Comparison of ENCODE assay signal across 11 cellular contexts in genomic region chr9:109381011-109381729, GRCh38.
A peak's percentile ranks its signal among the peaks of the same experiment; 100 is the strongest.
DNase-seq lines count a peak whose midpoint lies in the region; ATAC-seq lines count a peak whose summit lies in the region.
"Had no signal": no experiment of that assay in that cellular context is flagged by ENCODE, and none has a peak within 500 bp of the region (broad histone marks: within the 10 kb centered on the region; RNA-seq: fewer than 3 reads in every experiment).

No MANE protein-coding gene starts in this region.

- no peak overlapping the region for H3K14ac ChIP-seq in mesenchymal stem cell (ENCODE audit: low read length in 2 of 2)

- no peak overlapping the region for H3K4me3 ChIP-seq in mesenchymal stem cell (ENCODE audit: insufficient read depth in 1 of 2, low read depth in 1 of 2, low read length in 2 of 2)

- H2BK12ac ChIP-seq in mesenchymal stem cell (ENCODE audit: low read length in 2 of 2), result no peak overlapping the region

- no peak overlapping the region for H4K8ac ChIP-seq in mesenchymal stem cell (ENCODE audit: low read length)

- H3K27me3 Mint-ChIP-seq in activated naive CD8-positive, alpha-beta T cell treated with anti-CD3 and anti-CD28 coated beads, Interleukin-2, amount 50 U/mL, for 24 hours, result peaks cover 6% of the 10 kb centered on the region
- peaks cover 5% of the 10 kb centered on the region for H3K27me3 Mint-ChIP-seq in activated naive CD8-positive, alpha-beta T cell treated with anti-CD3 and anti-CD28 coated beads for 36 hours

- no peak overlapping the region for H3K4me2 ChIP-seq in mesenchymal stem cell (ENCODE audit: low read length, poor library complexity, severe bottlenecking)

- H3K79me1 ChIP-seq in mesenchymal stem cell (replicated peaks; ENCODE audit: low read length, poor library complexity, severe bottlenecking), result no peaks in the 10 kb centered on the region

- no peak overlapping the region for H4K91ac ChIP-seq in mesenchymal stem cell (ENCODE audit: low read length)

- no peak overlapping the region for H3K23ac ChIP-seq in mesenchymal stem cell (ENCODE audit: low read length in 2 of 2)

- no peak overlapping the region for H3K4ac ChIP-seq in mesenchymal stem cell (ENCODE audit: low read depth in 1 of 2, low read length in 2 of 2)

- peaks cover 0 to 38% of the 10 kb centered on the region in 2 experiments for H3K27me3 ChIP-seq in mesenchymal stem cell (ENCODE audit: control insufficient read depth in 1 of 2, insufficient read depth in 1 of 2, low read length in 2 of 2)

- no peak overlapping the region for H3K27ac Mint-ChIP-seq in activated naive CD8-positive, alpha-beta T cell treated with anti-CD3 and anti-CD28 coated beads, Interleukin-2, amount 50 U/mL, for 24 hours
- no peak overlapping the region for H3K27ac Mint-ChIP-seq in activated naive CD8-positive, alpha-beta T cell treated with anti-CD3 and anti-CD28 coated beads for 36 hours
- H3K27ac Mint-ChIP-seq: activated naive CD8-positive, alpha-beta T cell; naive thymus-derived CD4-positive, alpha-beta T cell had no signal

- H3K9me3 Mint-ChIP-seq in activated naive CD8-positive, alpha-beta T cell treated with anti-CD3 and anti-CD28 coated beads, Interleukin-2, amount 50 U/mL, for 24 hours, result no peaks in the 10 kb centered on the region
- H3K9me3 Mint-ChIP-seq in activated naive CD8-positive, alpha-beta T cell treated with anti-CD3 and anti-CD28 coated beads for 36 hours, result no peaks in the 10 kb centered on the region

- H2AK5ac ChIP-seq in mesenchymal stem cell (ENCODE audit: low read length, severe bottlenecking), result no peak overlapping the region

- H2BK15ac ChIP-seq in mesenchymal stem cell (ENCODE audit: low read depth, poor library complexity, severe bottlenecking), result no peak overlapping the region

- no peak overlapping the region for H2BK5ac ChIP-seq in mesenchymal stem cell (ENCODE audit: low read depth, low read length, poor library complexity, severe bottlenecking)

- no peak overlapping the region for H2AFZ ChIP-seq in mesenchymal stem cell (ENCODE audit: low read depth, low read length)

- no peak for DNase-seq in activated naive CD8-positive, alpha-beta T cell treated with anti-CD3 and anti-CD28 coated beads, Interleukin-2, amount 50 U/mL, for 24 hours
- no peak for DNase-seq in activated naive CD8-positive, alpha-beta T cell treated with anti-CD3 and anti-CD28 coated beads for 36 hours
- DNase-seq in RPMI7951 (ENCODE audit: low read depth) (peak; percentile 83), mesenchymal stem cell (no peak), putamen (ENCODE audit: low spot score) (no peak), retina (no peak), medulla oblongata (ENCODE audit: extremely low spot score) (no peak)
- DNase-seq: naive thymus-derived CD4-positive, alpha-beta T cell; NCI-H1417 had no signal

- no peak overlapping the region for H3K4me3 Mint-ChIP-seq in activated naive CD8-positive, alpha-beta T cell treated with anti-CD3 and anti-CD28 coated beads, Interleukin-2, amount 50 U/mL, for 24 hours
- no peak overlapping the region for H3K4me3 Mint-ChIP-seq in activated naive CD8-positive, alpha-beta T cell treated with anti-CD3 and anti-CD28 coated beads for 36 hours
- H3K4me3 Mint-ChIP-seq: activated naive CD8-positive, alpha-beta T cell; naive thymus-derived CD4-positive, alpha-beta T cell had no signal

- H3K4me1 ChIP-seq in mesenchymal stem cell (ENCODE audit: control insufficient read depth, insufficient read depth, low read depth, low read length), result peaks cover 9% of the 10 kb centered on the region

- no peak overlapping the region for H3K27ac ChIP-seq in mesenchymal stem cell (ENCODE audit: low read length, poor library complexity, severe bottlenecking)

- peaks cover 0 to 61% of the 10 kb centered on the region in 2 experiments for H3K36me3 ChIP-seq in mesenchymal stem cell (ENCODE audit: control insufficient read depth in 1 of 2, insufficient read depth in 2 of 2, low read depth in 1 of 2, low read length in 2 of 2)

- H3K36me3 Mint-ChIP-seq in activated naive CD8-positive, alpha-beta T cell treated with anti-CD3 and anti-CD28 coated beads, Interleukin-2, amount 50 U/mL, for 24 hours (ENCODE audit: low read depth), result no peaks in the 10 kb centered on the region
- no peaks in the 10 kb centered on the region for H3K36me3 Mint-ChIP-seq in activated naive CD8-positive, alpha-beta T cell treated with anti-CD3 and anti-CD28 coated beads for 36 hours
- H3K36me3 Mint-ChIP-seq: activated naive CD8-positive, alpha-beta T cell; naive thymus-derived CD4-positive, alpha-beta T cell had no signal

- no peaks in the 10 kb centered on the region for H3K9me3 ChIP-seq in mesenchymal stem cell (ENCODE audit: control insufficient read depth, low read length)

- H3K9ac ChIP-seq in mesenchymal stem cell (ENCODE audit: low read length), result no peak overlapping the region

- 91% methylated on average over 13 of the region's 13 CpGs for WGBS in mesenchymal stem cell

- peaks cover 2% of the 10 kb centered on the region for H3K4me1 Mint-ChIP-seq in activated naive CD8-positive, alpha-beta T cell treated with anti-CD3 and anti-CD28 coated beads, Interleukin-2, amount 50 U/mL, for 24 hours
- H3K4me1 Mint-ChIP-seq in activated naive CD8-positive, alpha-beta T cell treated with anti-CD3 and anti-CD28 coated beads for 36 hours, result no peaks in the 10 kb centered on the region
- H3K4me1 Mint-ChIP-seq: naive thymus-derived CD4-positive, alpha-beta T cell had no signal

- no peak overlapping the region for H2BK120ac ChIP-seq in mesenchymal stem cell (ENCODE audit: low read depth, low read length)

- peak; percentile 72 for ATAC-seq in activated naive CD8-positive, alpha-beta T cell treated with anti-CD3 and anti-CD28 coated beads, Interleukin-2, amount 50 U/mL, for 24 hours
- ATAC-seq in HG02763 (IDR thresholded peaks at IDR 0.05; ENCODE audit: unreplicated experiment), result peak; percentile 49
- ATAC-seq: naive thymus-derived CD4-positive, alpha-beta T cell had no signal

- H3K18ac ChIP-seq in mesenchymal stem cell (ENCODE audit: low read depth in 1 of 2, low read length in 2 of 2), result no peak overlapping the region
